1 cellular context compared by ENCODE assay signal in genomic region chr7:105752671-105753275, GRCh38.
TF ChIP-seq lines count a peak whose summit lies in the region.

No MANE protein-coding gene starts in this region.

TF ChIP-seq in GM23338, 12 proteins besides CTCF, POLR2A, EP300 and RAD21 (continued from another document):
- no peak for TF ChIP-seq ZNF462 (CRISPR knock-in tag; IDR thresholded peaks at IDR 0.05)
- TF ChIP-seq POLR2AphosphoS5 (IDR thresholded peaks at IDR 0.05; ENCODE audit: low read depth) = no peak
- no peak for TF ChIP-seq JUNB (IDR thresholded peaks at IDR 0.05; ENCODE audit: unreplicated experiment)
- no peak for TF ChIP-seq ZNF331 (CRISPR knock-in tag; IDR thresholded peaks at IDR 0.05; ENCODE audit: low read depth)
TF ChIP-seq in GM23338: peak in this region for 0.
